ENCODE assay signal across 10 cellular contexts in genomic region chr2:21372654-21373053, GRCh38.
DNase-seq lines count a peak whose midpoint lies in the region; ATAC-seq and TF ChIP-seq lines count a peak whose summit lies in the region.
"Had no signal": no experiment of that assay in that cellular context is flagged by ENCODE, and none has a peak within 500 bp of the region (broad histone marks: within the 10 kb centered on the region; RNA-seq: fewer than 3 reads in every experiment).

No MANE protein-coding gene starts in this region.

- WGBS in heart left ventricle, 4 donors: 26 to 63% (median 51%) methylated on average over 2 of the region's 2 CpGs
- 65 to 87% methylated on average over 2 of the region's 2 CpGs for WGBS in testis, 2 donors

- H3K36me3 ChIP-seq in heart left ventricle (no peaks in the 10 kb centered on the region), testis (ENCODE audit: low read depth, missing control alignments) (no peaks in the 10 kb centered on the region)

- H3K4me3 ChIP-seq in heart left ventricle: no peak overlapping the region
- no peak overlapping the region for H3K4me3 ChIP-seq in epithelial cell of esophagus (ENCODE audit: low read length)
- H3K4me3 ChIP-seq in testis: no peak overlapping the region

- TF ChIP-seq POLR2A in heart left ventricle (IDR thresholded peaks at IDR 0.05): no peak
- TF ChIP-seq POLR2A in testis (IDR thresholded peaks at IDR 0.05): no peak

- ATAC-seq in heart left ventricle (no peak), GM18909 (IDR thresholded peaks at IDR 0.05; ENCODE audit: poor library complexity, unreplicated experiment) (no peak), HG02884 (IDR thresholded peaks at IDR 0.05; ENCODE audit: unreplicated experiment) (no peak)
- ATAC-seq: left ventricle myocardium superior had no signal

- DNase-seq in heart left ventricle (no peak), cardiac septum (ENCODE audit: low spot score) (no peak), NCI-H1694 treated with DMSO at 0.1 percent for 48 hours (lab: John Stamatoyannopoulos, UW) (peak; percentile 55), epithelial cell of esophagus (ENCODE audit: low read depth) (peak; percentile 21), testis (peak; percentile 58), posterior vena cava (ENCODE audit: low spot score) (no peak)
- DNase-seq: aorta, left ventricle myocardium superior had no signal

- H3K4me1 ChIP-seq in heart left ventricle: no peaks in the 10 kb centered on the region
- H3K4me1 ChIP-seq in testis: no peaks in the 10 kb centered on the region

- H3K27ac ChIP-seq in heart left ventricle (no peak overlapping the region), testis (no peak overlapping the region)

- TF ChIP-seq CTCF in heart left ventricle (IDR thresholded peaks at IDR 0.05) (peak in 7 of 12 donors; percentile 9 to 31 (median 25)), epithelial cell of esophagus (IDR thresholded peaks at IDR 0.05; ENCODE audit: insufficient read depth, low read depth, low read length, missing control alignments) (peak; percentile 42), testis (IDR thresholded peaks at IDR 0.05) (peak in 1 of 3 experiments; percentile 47)

- peaks cover 0 to 7% (median 0%) of the 10 kb centered on the region in 9 donors for H3K27me3 ChIP-seq in heart left ventricle
- H3K27me3 ChIP-seq in testis: no peaks in the 10 kb centered on the region

- intact Hi-C loops in heart left ventricle (cut with DNase I) (no loop called here), cardiac septum (cut with DNase I) (no loop called here), testis (cut with DNase I; ENCODE audit: low total_unique reads) (no loop called here), posterior vena cava (cut with DNase I) (no loop called here)

- no peaks in the 10 kb centered on the region for H3K9me3 ChIP-seq in heart left ventricle
- H3K9me3 ChIP-seq in testis: no peaks in the 10 kb centered on the region

Comparison
In these comparisons a context has a peak if more than half of its experiments do, and no peak if none do; other contexts are left out.
1. DNase-seq: peak in NCI-H1694 treated with DMSO at 0.1 percent for 48 hours (single experiment), epithelial cell of esophagus (single experiment) and testis (single experiment); none in heart left ventricle (0 of 5), cardiac septum (single experiment) and posterior vena cava (single experiment).